8 cellular contexts compared by ENCODE assay signal in the genomic region with DNA sequence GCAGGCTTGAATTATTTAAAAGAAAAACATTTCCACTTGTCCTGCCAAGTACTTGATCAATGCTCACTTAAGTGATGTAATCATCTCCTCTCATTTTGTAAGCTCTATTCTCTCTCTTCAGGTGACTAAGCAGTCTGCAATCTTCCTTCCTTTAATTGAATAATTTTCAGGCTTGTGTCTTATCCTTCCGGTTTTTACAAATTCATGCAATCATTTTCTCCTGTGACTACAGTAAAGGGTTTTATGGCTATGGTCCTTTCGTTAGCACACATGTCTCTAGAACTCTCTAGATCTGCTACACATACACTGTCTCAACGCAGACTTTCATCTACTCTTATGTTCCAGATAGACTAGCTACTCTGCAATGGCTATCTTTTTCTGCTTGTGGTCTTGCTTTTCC. TPM values are rescaled to one million over a fixed set of nuclear protein-coding genes. Genes with fewer than 3 reads are reported as not detected.
DNase-seq lines count a peak whose midpoint lies in the region; ATAC-seq, FAIRE-seq and TF ChIP-seq lines count a peak whose summit lies in the region.

No MANE protein-coding gene starts in this region.

- POLR2A ChIA-PET in A549 (lab: Yijun Ruan, JAX) = no interaction called here

- H2BK5ac ChIP-seq in neuronal stem cell (ENCODE audit: low read length) = no peak overlapping the region

- H3K27me3 ChIP-seq in HL-60 (ENCODE audit: insufficient read depth, poor library complexity, severe bottlenecking) = no peaks in the 10 kb centered on the region
- peaks cover 0 to 8% (median 0%) of the 10 kb centered on the region in 3 experiments for H3K27me3 ChIP-seq in neuronal stem cell (ENCODE audit: control insufficient read depth in 3 of 3, insufficient read depth in 3 of 3, low read depth in 1 of 3, low read length in 3 of 3)

- H4K8ac ChIP-seq in neuronal stem cell (ENCODE audit: low read depth, low read length) = no peak overlapping the region

- no peaks in the 10 kb centered on the region for H3K79me1 ChIP-seq in neuronal stem cell (ENCODE audit: low read depth, low read length)

- H3K4me3 ChIP-seq in A549 (no peak overlapping the region), HL-60 (replicated peaks; ENCODE audit: insufficient read depth, low read length) (no peak overlapping the region), neuronal stem cell (ENCODE audit: low read length in 2 of 2) (no peak overlapping the region)

- no peak overlapping the region for H2BK15ac ChIP-seq in neuronal stem cell (ENCODE audit: low read length)

- no peak overlapping the region for H3K9ac ChIP-seq in neuronal stem cell (ENCODE audit: low read depth, low read length, poor library complexity)

- H3K4ac ChIP-seq in neuronal stem cell (ENCODE audit: low read length) = no peak overlapping the region

- H3K4me2 ChIP-seq in A549 (peak overlapping the region; percentile 54), neuronal stem cell (ENCODE audit: insufficient read depth, low read length, poor library complexity, severe bottlenecking) (no peak overlapping the region)

- TF ChIP-seq CTCF in A549 (IDR thresholded peaks at IDR 0.05) = no peak
- TF ChIP-seq CTCF in HL-60 (IDR thresholded peaks at IDR 0.05; ENCODE audit: insufficient read depth, low read length) = no peak
- no peak for TF ChIP-seq CTCF in GM13976 (IDR thresholded peaks at IDR 0.05; ENCODE audit: borderline replicate concordance, control extremely low read depth, extremely low read depth, insufficient read depth, missing control alignments)

- H2AFZ ChIP-seq in neuronal stem cell (ENCODE audit: low read length) = no peak overlapping the region

- H2BK12ac ChIP-seq in neuronal stem cell (ENCODE audit: low read length) = no peak overlapping the region

- CTCF ChIA-PET in A549 (lab: Yijun Ruan, JAX) = interaction anchor here (1.7 kb wide), 1 partner anchor 8 kb away, joined by 6 read pairs; no protein-coding TSS in a partner anchor

- H3K36me3 ChIP-seq in neuronal stem cell (replicated peaks in 1 of 2; ENCODE audit: control insufficient read depth in 2 of 2, insufficient read depth in 2 of 2, low read length in 2 of 2) = no peaks in the 10 kb centered on the region

- no peak overlapping the region for H4K91ac ChIP-seq in neuronal stem cell (ENCODE audit: low read depth, low read length, poor library complexity)

- H3K27ac ChIP-seq in A549 (peak overlapping the region; percentile 52 to 75; a peak in 5 of 6 replicates), HL-60 (replicated peaks) (peak overlapping the region; percentile 65), neuronal stem cell (replicated peaks; ENCODE audit: low read length) (no peak overlapping the region)

- no peak for ATAC-seq in A549

- DNase-seq in A549 (ENCODE audit: low read depth in 1 of 2, low spot score in 1 of 2) (no peak), HL-60 (ENCODE audit: low read depth in 1 of 2, low spot score in 1 of 2) (peak; percentile 61 to 70), RPMI7951 (ENCODE audit: low read depth) (peak; percentile 48), fibroblast of the conjunctiva (ENCODE audit: low read depth) (peak; percentile 74), neuronal stem cell (ENCODE audit: low spot score) (no peak), GM13976 (ENCODE audit: low spot score) (no peak), anterior cingulate cortex (lab: John Stamatoyannopoulos, UW) (no peak)
- DNase-seq in stimulated activated CD8-positive, alpha-beta memory T cell treated with anti-CD3 and anti-CD28 coated beads, Interleukin-4, amount 100 ng/mL, for 48 hours = no peak

- TF ChIP-seq POLR2A in A549 (IDR thresholded peaks at IDR 0.05; ENCODE audit: low read length) = no peak

- no peak overlapping the region for H3K14ac ChIP-seq in neuronal stem cell (ENCODE audit: low read length)

- no peak for FAIRE-seq in A549 (lab: Jason Lieb, UNC)

- H3K18ac ChIP-seq in neuronal stem cell (ENCODE audit: low read length) = no peak overlapping the region

- 56% methylated on average over 3 of the region's 3 CpGs for WGBS in A549 (ENCODE audit: missing lambda C conversion rate)
- no CpG with 5 or more reads among the region's 3 CpGs for WGBS in neuronal stem cell (ENCODE audit: extremely low coverage in 2 of 2, insufficient read length in 2 of 2, insufficient replicate concordance in 1 of 2), 2 donors

- no peak overlapping the region for H3K23ac ChIP-seq in neuronal stem cell (ENCODE audit: low read depth, low read length, poor library complexity)

- no peak for TF ChIP-seq EP300 in A549 (IDR thresholded peaks at IDR 0.05)

- H3K9me3 ChIP-seq in A549 = no peaks in the 10 kb centered on the region
- H3K9me3 ChIP-seq in neuronal stem cell (replicated peaks in 1 of 2; ENCODE audit: control insufficient read depth in 2 of 2, insufficient read depth in 1 of 2, low read depth in 1 of 2, low read length in 2 of 2) = no peaks in the 10 kb centered on the region

- TF ChIP-seq RAD21 in A549 (conservative IDR thresholded peaks at IDR 0.05 in 1 of 2, IDR thresholded peaks at IDR 0.05 in 1 of 2) = no peak

- no peak overlapping the region for H2BK120ac ChIP-seq in neuronal stem cell (ENCODE audit: low read depth, low read length)

- in situ Hi-C loops in GM13976 (cut with MboI; ENCODE audit: low sequenced_read_pairs, unreplicated experiment) = no loop called here

- peaks cover 36% of the 10 kb centered on the region for H3K4me1 ChIP-seq in A549
- H3K4me1 ChIP-seq in neuronal stem cell (ENCODE audit: control insufficient read depth in 2 of 2, insufficient read depth in 1 of 2, low read depth in 1 of 2, low read length in 2 of 2) = no peaks in the 10 kb centered on the region

- no peak overlapping the region for H2AK5ac ChIP-seq in neuronal stem cell (ENCODE audit: low read depth, low read length)

TF ChIP-seq in A549, 52 proteins besides CTCF, POLR2A, EP300 and RAD21:
- TF ChIP-seq SREBF2 (IDR thresholded peaks at IDR 0.05) (no peak), FOSL2 (IDR thresholded peaks at IDR 0.05) (no peak), FOSL2 (CRISPR knock-in tag; IDR thresholded peaks at IDR 0.05) (peak; percentile 32; the same call in 1 of the 2 replicates), ZC3H11A (IDR thresholded peaks at IDR 0.05) (no peak), CEBPB (IDR thresholded peaks at IDR 0.05) (peak; percentile 45 to 46; a peak in 2 of 4 replicates), JUN (IDR thresholded peaks at IDR 0.05) (no peak), CBX2 (IDR thresholded peaks at IDR 0.05; ENCODE audit: borderline replicate concordance, low read depth) (no peak)

RNA-seq across cellular contexts. Expression of a gene that starts 12.5 kb away (rescaled TPM):
- 0.05 TPM in 1 of 2 replicates, not detected in the other for polyA plus RNA-seq in A549 (2011; rRNA removed)
- polyA plus RNA-seq in A549 (2012; cell fraction: cytosol; rRNA removed) = 0.01 TPM in 1 of 2 replicates, not detected in the other
- polyA plus RNA-seq in A549 (2012; cell fraction: nucleus; rRNA removed) = 0.02 TPM in 1 of 2 replicates, not detected in the other
- polyA plus RNA-seq in A549 (2017; fragmentation: RNase III; extraction: RNeasy Plus Mini Kit Qiagen cat#74134 plus additional on column Dnase treatment) = 0.04 to 0.07 TPM (median 0.04 TPM) in 3 replicates
- not detected in 2 replicates for polyA minus RNA-seq in A549 (2011; rRNA and poly(A)+ RNA removed)
- total RNA-seq in RPMI7951 (2014; rRNA removed; shearing (Covaris generic)) = under 0.01 TPM in 1 of 2 replicates, not detected in the other
- 0.21 TPM for polyA plus RNA-seq in neuronal stem cell (2013, experiment 1 of 2)
- polyA plus RNA-seq in neuronal stem cell (2013, experiment 2 of 2) = 0.12 TPM

RNA-seq across cellular contexts. Expression of a gene that starts 55.2 kb away (rescaled TPM):
- 0.48 and 0.99 TPM in 2 replicates for polyA plus RNA-seq in A549 (2011; rRNA removed)
- 1.2 and 1.8 TPM in 2 replicates for polyA plus RNA-seq in A549 (2012; cell fraction: cytosol; rRNA removed)
- 4.1 and 6.9 TPM in 2 replicates for polyA plus RNA-seq in A549 (2012; cell fraction: nucleus; rRNA removed)
- polyA plus RNA-seq in A549 (2017; fragmentation: RNase III; extraction: RNeasy Plus Mini Kit Qiagen cat#74134 plus additional on column Dnase treatment) = 1.5 to 1.9 TPM (median 1.8 TPM) in 3 replicates
- 1.6 and 4.1 TPM in 2 replicates for polyA minus RNA-seq in A549 (2011; rRNA and poly(A)+ RNA removed)
- total RNA-seq in RPMI7951 (2014; rRNA removed; shearing (Covaris generic)) = 3.7 and 4.2 TPM in 2 replicates
- 2.9 TPM for polyA plus RNA-seq in neuronal stem cell (2013, experiment 1 of 2)
- 3.1 TPM for polyA plus RNA-seq in neuronal stem cell (2013, experiment 2 of 2)

Comparison
In these comparisons a context has a peak if more than half of its experiments do, and no peak if none do; other contexts are left out.
1. DNase-seq: peak in HL-60 (2 of 2), RPMI7951 (single experiment) and fibroblast of the conjunctiva (single experiment); none in A549 (0 of 2), neuronal stem cell (single experiment), GM13976 (single experiment), anterior cingulate cortex (0 of 58) and stimulated activated CD8-positive, alpha-beta memory T cell treated with anti-CD3 and anti-CD28 coated beads, Interleukin-4, amount 100 ng/mL, for 48 hours (single experiment).